Comparison of ENCODE assay signal across 1 cellular context in the genomic region with DNA sequence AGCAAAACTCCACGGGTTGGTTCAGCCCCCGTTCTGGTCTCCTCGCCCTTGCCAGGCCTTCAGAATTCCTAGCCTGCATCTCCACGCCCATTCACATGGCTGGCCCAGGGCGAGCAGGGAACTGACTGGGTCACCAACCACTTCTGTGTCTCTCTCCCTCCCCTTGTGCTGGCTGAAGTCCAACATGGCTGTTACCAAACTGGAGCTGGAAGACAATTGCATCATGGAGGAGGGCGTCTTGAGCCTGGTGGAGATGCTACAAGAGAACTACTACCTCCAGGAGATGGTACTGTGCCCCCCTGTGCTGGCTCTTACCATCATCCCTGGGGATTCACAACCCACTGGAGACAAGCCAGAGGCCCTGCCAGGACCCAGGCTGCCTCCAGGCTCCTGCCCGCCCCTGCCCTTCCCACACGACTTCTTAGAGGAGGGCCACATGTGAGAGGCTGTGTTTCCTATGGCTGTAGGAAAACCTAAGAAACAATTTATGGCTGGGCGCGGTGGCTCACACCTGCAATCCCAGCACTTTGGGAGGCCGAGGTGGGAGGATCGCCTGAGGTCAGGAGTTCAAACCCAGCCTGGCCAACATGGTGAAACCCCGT.
A peak's percentile ranks its signal among the peaks of the same experiment; 100 is the strongest.
TF ChIP-seq lines count a peak whose summit lies in the region.

No MANE protein-coding gene starts in this region.

TF ChIP-seq in K562, 482 proteins besides CTCF, POLR2A, EP300 and RAD21:
- TF ChIP-seq, protein P1, sequence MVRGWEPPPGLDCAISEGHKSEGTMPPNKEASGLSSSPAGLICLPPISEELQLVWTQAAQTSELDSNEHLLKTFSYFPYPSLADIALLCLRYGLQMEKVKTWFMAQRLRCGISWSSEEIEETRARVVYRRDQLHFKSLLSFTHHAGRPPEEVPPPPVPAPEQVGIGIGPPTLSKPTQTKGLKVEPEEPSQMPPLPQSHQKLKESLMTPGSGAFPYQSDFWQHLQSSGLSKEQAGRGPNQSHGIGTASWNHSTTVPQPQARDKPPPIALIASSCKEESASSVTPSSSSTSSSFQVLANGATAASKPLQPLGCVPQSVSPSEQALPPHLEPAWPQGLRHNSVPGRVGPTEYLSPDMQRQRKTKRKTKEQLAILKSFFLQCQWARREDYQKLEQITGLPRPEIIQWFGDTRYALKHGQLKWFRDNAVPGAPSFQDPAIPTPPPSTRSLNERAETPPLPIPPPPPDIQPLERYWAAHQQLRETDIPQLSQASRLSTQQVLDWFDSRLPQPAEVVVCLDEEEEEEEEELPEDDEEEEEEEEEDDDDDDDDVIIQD (CRISPR knock-in tag; IDR thresholded peaks at IDR 0.05), result no peak
- TF ChIP-seq ATF3 (IDR thresholded peaks at IDR 0.05) (peak; percentile 18; the same call in 1 of the 2 replicates), ATF3 (CRISPR knock-in tag; conservative IDR thresholded peaks at IDR 0.05) (no peak), NEUROD1 (IDR thresholded peaks at IDR 0.05; ENCODE audit: borderline replicate concordance, low read depth, low read length, partially characterized antibody) (no peak), SMARCA5 (IDR thresholded peaks at IDR 0.05) (no peak)
- TF ChIP-seq, protein P2, sequence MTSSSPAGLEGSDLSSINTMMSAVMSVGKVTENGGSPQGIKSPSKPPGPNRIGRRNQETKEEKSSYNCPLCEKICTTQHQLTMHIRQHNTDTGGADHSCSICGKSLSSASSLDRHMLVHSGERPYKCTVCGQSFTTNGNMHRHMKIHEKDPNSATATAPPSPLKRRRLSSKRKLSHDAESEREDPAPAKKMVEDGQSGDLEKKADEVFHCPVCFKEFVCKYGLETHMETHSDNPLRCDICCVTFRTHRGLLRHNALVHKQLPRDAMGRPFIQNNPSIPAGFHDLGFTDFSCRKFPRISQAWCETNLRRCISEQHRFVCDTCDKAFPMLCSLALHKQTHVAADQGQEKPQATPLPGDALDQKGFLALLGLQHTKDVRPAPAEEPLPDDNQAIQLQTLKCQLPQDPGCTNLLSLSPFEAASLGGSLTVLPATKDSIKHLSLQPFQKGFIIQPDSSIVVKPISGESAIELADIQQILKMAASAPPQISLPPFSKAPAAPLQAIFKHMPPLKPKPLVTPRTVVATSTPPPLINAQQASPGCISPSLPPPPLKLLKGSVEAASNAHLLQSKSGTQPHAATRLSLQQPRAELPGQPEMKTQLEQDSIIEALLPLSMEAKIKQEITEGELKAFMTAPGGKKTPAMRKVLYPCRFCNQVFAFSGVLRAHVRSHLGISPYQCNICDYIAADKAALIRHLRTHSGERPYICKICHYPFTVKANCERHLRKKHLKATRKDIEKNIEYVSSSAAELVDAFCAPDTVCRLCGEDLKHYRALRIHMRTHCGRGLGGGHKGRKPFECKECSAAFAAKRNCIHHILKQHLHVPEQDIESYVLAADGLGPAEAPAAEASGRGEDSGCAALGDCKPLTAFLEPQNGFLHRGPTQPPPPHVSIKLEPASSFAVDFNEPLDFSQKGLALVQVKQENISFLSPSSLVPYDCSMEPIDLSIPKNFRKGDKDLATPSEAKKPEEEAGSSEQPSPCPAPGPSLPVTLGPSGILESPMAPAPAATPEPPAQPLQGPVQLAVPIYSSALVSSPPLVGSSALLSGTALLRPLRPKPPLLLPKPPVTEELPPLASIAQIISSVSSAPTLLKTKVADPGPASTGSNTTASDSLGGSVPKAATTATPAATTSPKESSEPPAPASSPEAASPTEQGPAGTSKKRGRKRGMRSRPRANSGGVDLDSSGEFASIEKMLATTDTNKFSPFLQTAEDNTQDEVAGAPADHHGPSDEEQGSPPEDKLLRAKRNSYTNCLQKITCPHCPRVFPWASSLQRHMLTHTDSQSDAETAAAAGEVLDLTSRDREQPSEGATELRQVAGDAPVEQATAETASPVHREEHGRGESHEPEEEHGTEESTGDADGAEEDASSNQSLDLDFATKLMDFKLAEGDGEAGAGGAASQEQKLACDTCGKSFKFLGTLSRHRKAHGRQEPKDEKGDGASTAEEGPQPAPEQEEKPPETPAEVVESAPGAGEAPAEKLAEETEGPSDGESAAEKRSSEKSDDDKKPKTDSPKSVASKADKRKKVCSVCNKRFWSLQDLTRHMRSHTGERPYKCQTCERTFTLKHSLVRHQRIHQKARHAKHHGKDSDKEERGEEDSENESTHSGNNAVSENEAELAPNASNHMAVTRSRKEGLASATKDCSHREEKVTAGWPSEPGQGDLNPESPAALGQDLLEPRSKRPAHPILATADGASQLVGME (CRISPR knock-in tag; IDR thresholded peaks at IDR 0.05), result no peak
- TF ChIP-seq, protein P3, sequence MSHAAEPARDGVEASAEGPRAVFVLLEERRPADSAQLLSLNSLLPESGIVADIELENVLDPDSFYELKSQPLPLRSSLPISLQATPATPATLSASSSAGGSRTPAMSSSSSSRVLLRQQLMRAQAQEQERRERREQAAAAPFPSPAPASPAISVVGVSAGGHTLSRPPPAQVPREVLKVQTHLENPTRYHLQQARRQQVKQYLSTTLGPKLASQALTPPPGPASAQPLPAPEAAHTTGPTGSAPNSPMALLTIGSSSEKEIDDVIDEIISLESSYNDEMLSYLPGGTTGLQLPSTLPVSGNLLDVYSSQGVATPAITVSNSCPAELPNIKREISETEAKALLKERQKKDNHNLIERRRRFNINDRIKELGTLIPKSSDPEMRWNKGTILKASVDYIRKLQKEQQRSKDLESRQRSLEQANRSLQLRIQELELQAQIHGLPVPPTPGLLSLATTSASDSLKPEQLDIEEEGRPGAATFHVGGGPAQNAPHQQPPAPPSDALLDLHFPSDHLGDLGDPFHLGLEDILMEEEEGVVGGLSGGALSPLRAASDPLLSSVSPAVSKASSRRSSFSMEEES (CRISPR knock-in tag; IDR thresholded peaks at IDR 0.05), result no peak
- TF ChIP-seq, protein P4, sequence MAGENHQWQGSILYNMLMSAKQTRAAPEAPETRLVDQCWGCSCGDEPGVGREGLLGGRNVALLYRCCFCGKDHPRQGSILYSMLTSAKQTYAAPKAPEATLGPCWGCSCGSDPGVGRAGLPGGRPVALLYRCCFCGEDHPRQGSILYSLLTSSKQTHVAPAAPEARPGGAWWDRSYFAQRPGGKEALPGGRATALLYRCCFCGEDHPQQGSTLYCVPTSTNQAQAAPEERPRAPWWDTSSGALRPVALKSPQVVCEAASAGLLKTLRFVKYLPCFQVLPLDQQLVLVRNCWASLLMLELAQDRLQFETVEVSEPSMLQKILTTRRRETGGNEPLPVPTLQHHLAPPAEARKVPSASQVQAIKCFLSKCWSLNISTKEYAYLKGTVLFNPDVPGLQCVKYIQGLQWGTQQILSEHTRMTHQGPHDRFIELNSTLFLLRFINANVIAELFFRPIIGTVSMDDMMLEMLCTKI (IDR thresholded peaks at IDR 0.05; ENCODE audit: partially characterized antibody), result no peak
